Comparison of ENCODE assay signal across 8 cellular contexts in genomic region chr19:13014101-13014920, GRCh38. TPM values are rescaled to one million over a fixed set of nuclear protein-coding genes. Genes with fewer than 3 reads are reported as not detected.
DNase-seq lines count a peak whose midpoint lies in the region; ATAC-seq and TF ChIP-seq lines count a peak whose summit lies in the region.

No MANE protein-coding gene starts in this region.

- peaks cover 81% of the 10 kb centered on the region for H3K4me1 Mint-ChIP-seq in nephron

- peak overlapping the region in 2 of 3 experiments; percentile 26 to 63 for H3K27ac Mint-ChIP-seq in nephron

- peak overlapping the region in 2 of 3 experiments; percentile 59 to 77 for H3K4me3 Mint-ChIP-seq in nephron

- DNase-seq in AG10803 (ENCODE audit: low read depth) (peak; percentile 42), M059J (ENCODE audit: low read depth) (peak; percentile 71), NCI-H526 treated with DMSO at 0.1 percent for 48 hours (lab: John Stamatoyannopoulos, UW) (no peak), DMS 273 treated with DMSO at 0.1 percent for 48 hours (lab: John Stamatoyannopoulos, UW) (no peak)
- DNase-seq in effector memory CD4-positive, alpha-beta T cell, result no peak
- DNase-seq in activated effector memory CD4-positive, alpha-beta T cell treated with Interleukin-2 at 50 U/mL for 16 hours, result no peak

- peak overlapping the region; percentile 60 for H3K4me3 ChIP-seq in AG10803 (ENCODE audit: low read length)
- H3K4me3 ChIP-seq in effector memory CD4-positive, alpha-beta T cell (ENCODE audit: insufficient read depth, low read depth, low read length, poor library complexity, severe bottlenecking), result peak overlapping the region; percentile 52

- H3K27ac ChIP-seq in effector memory CD4-positive, alpha-beta T cell (ENCODE audit: insufficient read depth, low read length, poor library complexity, severe bottlenecking), result no peak overlapping the region

- H3K9me3 ChIP-seq in effector memory CD4-positive, alpha-beta T cell (ENCODE audit: control insufficient read depth, low read length), result no peaks in the 10 kb centered on the region

- H3K36me3 Mint-ChIP-seq in nephron (ENCODE audit: low read depth), result no peaks in the 10 kb centered on the region

- TF ChIP-seq CTCF in AG10803 (conservative IDR thresholded peaks at IDR 0.05; ENCODE audit: low read length) (no peak), nephron (IDR thresholded peaks at IDR 0.05; ENCODE audit: unreplicated experiment in 3 of 3) (no peak)

- peaks cover 23% of the 10 kb centered on the region for H3K4me1 ChIP-seq in effector memory CD4-positive, alpha-beta T cell (ENCODE audit: control insufficient read depth, insufficient read depth, low read length, poor library complexity, severe bottlenecking)

- H3K27me3 Mint-ChIP-seq in nephron (ENCODE audit: low read depth), result peaks cover 100% of the 10 kb centered on the region

- H3K27me3 ChIP-seq in effector memory CD4-positive, alpha-beta T cell (replicated peaks; ENCODE audit: control insufficient read depth, insufficient read depth, low read length, poor library complexity, severe bottlenecking), result peaks cover 58% of the 10 kb centered on the region

- no peaks in the 10 kb centered on the region for H3K9me3 Mint-ChIP-seq in nephron

- no peak for ATAC-seq in GM18907 (IDR thresholded peaks at IDR 0.05; ENCODE audit: unreplicated experiment)

- H3K36me3 ChIP-seq in effector memory CD4-positive, alpha-beta T cell (ENCODE audit: control insufficient read depth, insufficient read depth, low read length), result no peaks in the 10 kb centered on the region

RNA-seq across cellular contexts. Expression of gene NFIX, which starts 19.0 kb away (rescaled TPM):
- 38.5 and 52.0 TPM in 2 replicates for total RNA-seq in M059J (2014; rRNA removed; shearing (Covaris generic))

RNA-seq across cellular contexts. Expression of gene DAND5, which starts 44.9 kb away (rescaled TPM):
- 0.62 TPM in 1 of 2 replicates, not detected in the other for total RNA-seq in M059J (2014; rRNA removed; shearing (Covaris generic))

RNA-seq across cellular contexts. Expression of gene GADD45GIP1, which starts 57.3 kb away (rescaled TPM):
- 48.1 and 54.0 TPM in 2 replicates for total RNA-seq in M059J (2014; rRNA removed; shearing (Covaris generic))

Comparison
In these comparisons a context has a peak if more than half of its experiments do, and no peak if none do; other contexts are left out.
1. DNase-seq: peak in AG10803 (single experiment) and M059J (single experiment); none in effector memory CD4-positive, alpha-beta T cell (0 of 3), NCI-H526 treated with DMSO at 0.1 percent for 48 hours (single experiment), DMS 273 treated with DMSO at 0.1 percent for 48 hours (single experiment) and activated effector memory CD4-positive, alpha-beta T cell treated with Interleukin-2 at 50 U/mL for 16 hours (single experiment).